ENCODE assay signal across 7 cellular contexts in genomic region chr6:137634177-137634576, GRCh38.
DNase-seq lines count a peak whose midpoint lies in the region; ATAC-seq, FAIRE-seq and TF ChIP-seq lines count a peak whose summit lies in the region.
"Not testable (repeated sequence)": the region's sequence is repeated elsewhere in the genome, so short reads cannot be mapped to it uniquely, and the experiment has no call there.

No MANE protein-coding gene starts in this region.

- H2BK120ac ChIP-seq in trophoblast cell (ENCODE audit: insufficient read depth, low read length, poor library complexity), result not testable (repeated sequence)

- not testable (repeated sequence) for H2AK5ac ChIP-seq in trophoblast cell (ENCODE audit: low read length)

- H2BK12ac ChIP-seq in trophoblast cell (ENCODE audit: low read length), result not testable (repeated sequence)

- 0% methylated on average over 9 of the region's 9 CpGs for WGBS in GM12878 (ENCODE audit: insufficient coverage, insufficient replicate concordance, low lambda C conversion rate, missing lambda C conversion rate)
- no CpG with 5 or more reads among the region's 9 CpGs for WGBS in trophoblast cell (ENCODE audit: extremely low coverage, insufficient coverage, insufficient read length)

- H3K18ac ChIP-seq in trophoblast cell (ENCODE audit: low read length), result not testable (repeated sequence)

- POLR2A ChIA-PET in HCT116 (lab: Charles Lee); GM12878 (lab: Charles Lee): not testable (repeated sequence)

- not testable (repeated sequence) for H2AFZ ChIP-seq in HCT116 (ENCODE audit: low read depth, low read length, poor library complexity, severe bottlenecking); GM12878 (ENCODE audit: control insufficient read depth, low read depth, low read length); trophoblast cell (ENCODE audit: insufficient read depth, low read length, poor library complexity)

- not testable (repeated sequence) for H4K8ac ChIP-seq in trophoblast cell (ENCODE audit: low read depth, low read length)

- TF ChIP-seq RAD21 in HCT116 (IDR thresholded peaks at IDR 0.05; ENCODE audit: low read depth); GM12878 (IDR thresholded peaks at IDR 0.05; ENCODE audit: insufficient read depth, low read depth, low read length): not testable (repeated sequence)

- in situ Hi-C loops in GM12878 (cut with MboI), result loop anchor here (5.0 kb wide), 1 partner anchor 367 kb away; no protein-coding TSS in a partner anchor

- SMC1A ChIA-PET in GM12878 (lab: Charles Lee; ENCODE audit: uncharacterized antibody, unreplicated experiment), result interaction anchor here (0.9 to 1.1 kb wide), 2 partner anchors 292 to 666 kb away, joined by 3 to 4 read pairs; no protein-coding TSS in a partner anchor

- not testable (repeated sequence) for H3K4ac ChIP-seq in trophoblast cell (ENCODE audit: low read depth, low read length)

- not testable (repeated sequence) for H3K9me3 ChIP-seq in HCT116 (ENCODE audit: control insufficient read depth in 1 of 2, insufficient read depth in 1 of 2, low read depth in 1 of 2, low read length in 2 of 2); GM12878 (replicated peaks; ENCODE audit: control insufficient read depth, insufficient read depth, low read length); trophoblast cell (ENCODE audit: insufficient read depth, low read depth, low read length)

- H3K9me2 ChIP-seq in HCT116 (ENCODE audit: insufficient read depth), result not testable (repeated sequence)

- not testable (repeated sequence) for TF ChIP-seq POLR2A in HCT116 (IDR thresholded peaks at IDR 0.05; ENCODE audit: borderline replicate concordance, extremely low read depth, insufficient read depth, insufficient read length); GM12878 (IDR thresholded peaks at IDR 0.05; ENCODE audit: low read depth, low read length)

- not testable (repeated sequence) for BruUV-seq in HCT116 (replicated peaks; lab: Mats Ljungman, UMichigan); GM12878 (replicated peaks; lab: Mats Ljungman, UMichigan)

- H3K79me1 ChIP-seq in trophoblast cell (ENCODE audit: low read length), result peaks cover 11% of the 10 kb centered on the region

- FAIRE-seq in GM18507 (lab: Jason Lieb, UNC), result peak; percentile 71
- FAIRE-seq in GM12878 (lab: Jason Lieb, UNC), result not testable (repeated sequence)

- H3K4me3 ChIP-seq in GM12865 (ENCODE audit: low read depth, low read length); HCT116 (replicated peaks in 1 of 2; ENCODE audit: low read depth in 1 of 2, low read length in 2 of 2); GM12878; trophoblast cell (ENCODE audit: low read depth, low read length): not testable (repeated sequence)

- TF ChIP-seq CTCF in GM12865 (IDR thresholded peaks at IDR 0.05; ENCODE audit: insufficient read depth, low read depth, low read length, missing control alignments); HCT116 (IDR thresholded peaks at IDR 0.05 in 2 of 3, conservative IDR thresholded peaks at IDR 0.05 in 1 of 3; ENCODE audit: borderline replicate concordance in 1 of 3, insufficient read depth in 1 of 3, low read depth in 2 of 3, low read length in 2 of 3); GM12878 (IDR thresholded peaks at IDR 0.05 in 2 of 3, conservative IDR thresholded peaks at IDR 0.05 in 1 of 3; ENCODE audit: control insufficient read depth in 2 of 3, extremely low read depth in 1 of 3, insufficient read depth in 1 of 3, low read depth in 3 of 3, low read length in 3 of 3): not testable (repeated sequence)

- DNase-seq in GM12865 (ENCODE audit: low read depth), result peak; percentile 79
- not testable (repeated sequence) for DNase-seq in GM18507 (ENCODE audit: extremely low spot score, insufficient read length, low read depth); HCT116 (ENCODE audit: low read depth, low spot score); GM12878 (ENCODE audit: low read depth, low spot score)
- peak; percentile 40 for DNase-seq in M059J (ENCODE audit: low read depth)
- peak; percentile 87 to 95 for DNase-seq in trophoblast cell

- not testable (repeated sequence) for H3K23ac ChIP-seq in trophoblast cell (ENCODE audit: low read length)

- not testable (repeated sequence) for H2BK5ac ChIP-seq in trophoblast cell (ENCODE audit: low read depth, low read length, poor library complexity)

- not testable (repeated sequence) for H3K79me2 ChIP-seq in HCT116 (ENCODE audit: insufficient read depth, low read length); GM12878 (ENCODE audit: control insufficient read depth, insufficient read depth, low read length); trophoblast cell (ENCODE audit: control insufficient read depth, insufficient read depth, low read length, poor library complexity)

- H3K36me3 ChIP-seq in HCT116 (ENCODE audit: control insufficient read depth in 1 of 2, insufficient read depth in 2 of 2, low read length in 2 of 2); GM12878 (ENCODE audit: control insufficient read depth in 2 of 2, insufficient read depth in 2 of 2, low read length in 1 of 2); trophoblast cell (ENCODE audit: control insufficient read depth in 1 of 2, insufficient read depth in 2 of 2, low read length in 2 of 2): not testable (repeated sequence)

- peak; percentile 54; the same call in 1 of the 2 replicates for ATAC-seq in HCT116
- ATAC-seq in HG02885 (IDR thresholded peaks at IDR 0.05; ENCODE audit: poor library complexity, unreplicated experiment), result peak; percentile 33
- ATAC-seq in GM12878, result peak; percentile 56

- not testable (repeated sequence) for H3K27me3 ChIP-seq in HCT116 (ENCODE audit: insufficient read depth, low read length); GM12878 (replicated peaks in 1 of 2; ENCODE audit: control insufficient read depth in 2 of 2, insufficient read depth in 2 of 2, low read length in 1 of 2); trophoblast cell (ENCODE audit: insufficient read depth, low read length)

- H4K91ac ChIP-seq in trophoblast cell (ENCODE audit: low read depth, low read length), result not testable (repeated sequence)

- intact Hi-C loops in HCT116 (cut with micrococcal nuclease); GM12878 (cut with micrococcal nuclease; ENCODE audit: unreplicated experiment): not testable (repeated sequence)

- peak overlapping the region; percentile 19; the same call in 1 of the 2 replicates for H3K4me2 ChIP-seq in HCT116 (ENCODE audit: low read length)
- H3K4me2 ChIP-seq in GM12878 (ENCODE audit: control insufficient read depth, insufficient read depth), result peak overlapping the region; percentile 7; the same call in 1 of the 2 replicates
- not testable (repeated sequence) for H3K4me2 ChIP-seq in trophoblast cell (ENCODE audit: low read length)

- not testable (repeated sequence) for H3K14ac ChIP-seq in trophoblast cell (ENCODE audit: low read length)

- H3K27ac ChIP-seq in HCT116 (ENCODE audit: low read depth, low read length); GM12878 (ENCODE audit: control insufficient read depth, insufficient read depth); trophoblast cell (ENCODE audit: low read depth, low read length): not testable (repeated sequence)

- not testable (repeated sequence) for H4K12ac ChIP-seq in trophoblast cell (ENCODE audit: low read depth, low read length)

- H4K20me1 ChIP-seq in HCT116 (ENCODE audit: insufficient read depth); GM12878 (ENCODE audit: control insufficient read depth, insufficient read depth): not testable (repeated sequence)

- peak in 1 of 2 experiments; percentile 56; a peak in 2 of 4 replicates for TF ChIP-seq EP300 in GM12878 (IDR thresholded peaks at IDR 0.05; ENCODE audit: borderline replicate concordance in 1 of 2, control insufficient read depth in 1 of 2, low read depth in 2 of 2, low read length in 2 of 2)

- H3K4me1 ChIP-seq in HCT116 (ENCODE audit: control insufficient read depth in 1 of 2, insufficient read depth in 2 of 2, low read length in 2 of 2), result peaks cover 4 to 22% of the 10 kb centered on the region in 2 experiments; a peak in 3 of 4 replicates
- H3K4me1 ChIP-seq in GM12878 (ENCODE audit: control insufficient read depth, insufficient read depth, low read length), result peaks cover 67% of the 10 kb centered on the region
- peaks cover 12 to 13% of the 10 kb centered on the region in 2 experiments for H3K4me1 ChIP-seq in trophoblast cell (ENCODE audit: control insufficient read depth in 1 of 2, insufficient read depth in 2 of 2, low read length in 2 of 2)

- CTCF ChIA-PET in HCT116 (lab: Charles Lee); GM12878 (lab: Yijun Ruan, JAX): not testable (repeated sequence)

- RAD21 ChIA-PET in HCT116 (lab: Charles Lee; ENCODE audit: low non-redundant PET in 1 of 2, low total read pairs in 2 of 2, uncharacterized antibody in 2 of 2, unreplicated experiment in 2 of 2); GM12878 (lab: Charles Lee; ENCODE audit: unreplicated experiment): not testable (repeated sequence)

- H3K9ac ChIP-seq in HCT116 (ENCODE audit: low read length); GM12878 (ENCODE audit: control insufficient read depth, insufficient read depth, low read length); trophoblast cell (ENCODE audit: low read length): not testable (repeated sequence)

TF ChIP-seq in HCT116, 20 proteins besides CTCF, POLR2A, EP300 and RAD21:
- TF ChIP-seq EGR1 (IDR thresholded peaks at IDR 0.05; ENCODE audit: low read depth) (peak; percentile 55; the same call in 1 of the 2 replicates), FOSL1 (IDR thresholded peaks at IDR 0.05; ENCODE audit: low read depth) (peak; percentile 25; the same call in 1 of the 2 replicates), CEBPB (IDR thresholded peaks at IDR 0.05; ENCODE audit: low read depth) (peak; percentile 25; the same call in 1 of the 2 replicates), JUND (IDR thresholded peaks at IDR 0.05) (peak; percentile 24; the same call in 1 of the 2 replicates)

TF ChIP-seq in GM12878, 131 proteins besides CTCF, POLR2A, EP300 and RAD21 (continues in another document):
- TF ChIP-seq DPF2 (IDR thresholded peaks at IDR 0.05) (peak; percentile 38; the same call in 1 of the 2 replicates), MEF2B (IDR thresholded peaks at IDR 0.05; ENCODE audit: partially characterized antibody, poor library complexity, severe bottlenecking) (peak; percentile 46), EGR1 (IDR thresholded peaks at IDR 0.05; ENCODE audit: borderline replicate concordance in 1 of 2, low read depth in 2 of 2, low read length in 2 of 2) (peak in 1 of 2 experiments; percentile 70; a peak in 1 of 3 replicates), MEF2A (IDR thresholded peaks at IDR 0.05; ENCODE audit: insufficient read depth, low read depth, low read length) (peak; percentile 82), NFIC (IDR thresholded peaks at IDR 0.05; ENCODE audit: low read depth, low read length) (peak; percentile 80)
